In the genomic region with DNA sequence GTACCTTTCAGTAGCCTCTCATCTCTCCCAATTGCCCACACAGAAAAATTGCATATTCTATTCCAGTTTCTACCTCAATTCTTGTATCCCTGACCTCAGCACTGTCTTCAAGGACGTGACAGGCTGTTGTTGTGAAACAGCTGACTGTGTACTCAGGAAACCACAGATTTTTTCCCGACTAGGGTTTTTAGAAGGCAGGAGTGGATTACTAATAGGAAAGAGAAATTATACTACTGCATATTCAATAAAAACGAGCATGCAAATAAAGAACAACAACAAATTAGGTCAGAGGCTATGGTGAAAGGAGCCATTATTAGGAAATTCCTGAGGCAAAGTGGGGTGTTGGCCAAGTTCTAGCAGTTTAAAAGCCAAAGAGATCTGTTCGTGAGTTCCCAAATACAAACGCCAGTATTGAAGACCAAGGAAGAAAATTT, we compare ENCODE assay signal across 10 cellular contexts.
DNase-seq lines count a peak whose midpoint lies in the region; ATAC-seq and TF ChIP-seq lines count a peak whose summit lies in the region.
"Had no signal": no experiment of that assay in that cellular context is flagged by ENCODE, and none has a peak within 500 bp of the region (broad histone marks: within the 10 kb centered on the region; RNA-seq: fewer than 3 reads in every experiment).

No MANE protein-coding gene starts in this region.

- no peaks in the 10 kb centered on the region for H3K9me3 ChIP-seq in muscle layer of duodenum (ENCODE audit: control insufficient read depth in 1 of 2, low read length in 2 of 2)

- ATAC-seq in Right ventricle myocardium inferior (peak; percentile 73), GM21529 (IDR thresholded peaks at IDR 0.05; ENCODE audit: unreplicated experiment) (no peak)
- ATAC-seq: GM12878 had no signal

- TF ChIP-seq CTCF in GM20000 (IDR thresholded peaks at IDR 0.05; ENCODE audit: extremely low read depth, missing control alignments): no peak

- no peak overlapping the region for H3K4me3 ChIP-seq in muscle layer of duodenum (ENCODE audit: low read depth in 1 of 2, low read length in 2 of 2)
- H3K4me3 ChIP-seq: GM12878 had no signal

- H3K27me3 ChIP-seq in muscle layer of duodenum (ENCODE audit: low read depth, low read length): no peaks in the 10 kb centered on the region

- intact Hi-C loops in Right ventricle myocardium inferior (cut with DNase I) (no loop called here), cardiac septum (cut with DNase I) (no loop called here)

- H3K36me3 ChIP-seq in muscle layer of duodenum (ENCODE audit: control insufficient read depth in 1 of 2, insufficient read depth in 2 of 2, low read length in 2 of 2): no peaks in the 10 kb centered on the region

- no peak for DNase-seq in Right ventricle myocardium inferior (ENCODE audit: missing footprints)
- DNase-seq in cardiac septum (ENCODE audit: low spot score): no peak
- peak; percentile 81 for DNase-seq in fibroblast of gingiva (ENCODE audit: low read depth)
- DNase-seq in activated T-cell treated with anti-CD3 and anti-CD28 coated beads, Interleukin-2, amount 50 U/mL, for 1 hour: no peak
- DNase-seq in GM20000 (ENCODE audit: low spot score): no peak
- DNase-seq in NCI-H1105 treated with DMSO at 0.1 percent for 48 hours (lab: John Stamatoyannopoulos, UW): no peak
- DNase-seq: activated CD4-positive, alpha-beta T cell treated with anti-CD3 and anti-CD28 coated beads for 4 hours had no signal

- peaks cover 0 to 5% of the 10 kb centered on the region in 2 donors for H3K4me1 ChIP-seq in muscle layer of duodenum (ENCODE audit: control insufficient read depth in 1 of 2, insufficient read depth in 2 of 2, low read length in 2 of 2)

- H3K27ac ChIP-seq in muscle layer of duodenum (ENCODE audit: low read length): peak overlapping the region; percentile 21
